ENCODE assay signal across 1 cellular context in the genomic region with DNA sequence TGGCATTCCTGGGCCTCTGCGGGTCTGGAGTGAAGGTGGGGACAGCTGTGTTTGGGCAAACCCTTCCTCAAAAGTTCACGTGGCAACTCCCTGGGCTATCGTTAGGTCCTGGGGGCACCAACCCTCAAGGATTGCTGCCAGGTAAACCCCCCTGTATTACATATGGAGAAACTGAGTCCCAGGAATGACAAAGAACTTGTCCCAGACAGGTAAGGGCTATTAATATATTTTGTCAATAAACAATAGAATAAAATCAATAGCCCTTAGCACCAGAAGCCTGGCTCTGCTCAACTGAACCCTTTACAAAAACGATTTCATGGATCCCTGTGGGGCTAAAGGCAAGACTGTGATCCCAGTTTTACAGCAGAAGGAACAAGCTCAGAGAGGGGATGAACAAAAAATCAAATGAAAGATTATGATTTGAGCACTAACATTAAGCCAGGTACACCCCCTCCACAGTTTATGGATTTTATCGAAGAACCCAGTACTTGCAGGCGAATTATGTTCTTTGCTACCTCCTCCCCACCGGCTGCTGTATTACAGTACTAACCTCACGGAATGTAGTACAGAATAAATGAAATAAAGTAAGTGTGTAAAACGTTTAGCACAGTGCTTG.
TF ChIP-seq lines count a peak whose summit lies in the region.

No MANE protein-coding gene starts in this region.

TF ChIP-seq in H1, 55 proteins besides CTCF, POLR2A, EP300 and RAD21:
- TF ChIP-seq EGR1 (IDR thresholded peaks at IDR 0.05; ENCODE audit: borderline replicate concordance, low read depth, low read length) (no peak), MAX (IDR thresholded peaks at IDR 0.05) (0 out of 2 replicates have a peak, but pooled peaks have one; percentile 0), GABPA (IDR thresholded peaks at IDR 0.05; ENCODE audit: borderline replicate concordance, insufficient read depth, low read length) (no peak), SUZ12 (IDR thresholded peaks at IDR 0.05; ENCODE audit: low read length) (no peak)
- TF ChIP-seq, protein P1, sequence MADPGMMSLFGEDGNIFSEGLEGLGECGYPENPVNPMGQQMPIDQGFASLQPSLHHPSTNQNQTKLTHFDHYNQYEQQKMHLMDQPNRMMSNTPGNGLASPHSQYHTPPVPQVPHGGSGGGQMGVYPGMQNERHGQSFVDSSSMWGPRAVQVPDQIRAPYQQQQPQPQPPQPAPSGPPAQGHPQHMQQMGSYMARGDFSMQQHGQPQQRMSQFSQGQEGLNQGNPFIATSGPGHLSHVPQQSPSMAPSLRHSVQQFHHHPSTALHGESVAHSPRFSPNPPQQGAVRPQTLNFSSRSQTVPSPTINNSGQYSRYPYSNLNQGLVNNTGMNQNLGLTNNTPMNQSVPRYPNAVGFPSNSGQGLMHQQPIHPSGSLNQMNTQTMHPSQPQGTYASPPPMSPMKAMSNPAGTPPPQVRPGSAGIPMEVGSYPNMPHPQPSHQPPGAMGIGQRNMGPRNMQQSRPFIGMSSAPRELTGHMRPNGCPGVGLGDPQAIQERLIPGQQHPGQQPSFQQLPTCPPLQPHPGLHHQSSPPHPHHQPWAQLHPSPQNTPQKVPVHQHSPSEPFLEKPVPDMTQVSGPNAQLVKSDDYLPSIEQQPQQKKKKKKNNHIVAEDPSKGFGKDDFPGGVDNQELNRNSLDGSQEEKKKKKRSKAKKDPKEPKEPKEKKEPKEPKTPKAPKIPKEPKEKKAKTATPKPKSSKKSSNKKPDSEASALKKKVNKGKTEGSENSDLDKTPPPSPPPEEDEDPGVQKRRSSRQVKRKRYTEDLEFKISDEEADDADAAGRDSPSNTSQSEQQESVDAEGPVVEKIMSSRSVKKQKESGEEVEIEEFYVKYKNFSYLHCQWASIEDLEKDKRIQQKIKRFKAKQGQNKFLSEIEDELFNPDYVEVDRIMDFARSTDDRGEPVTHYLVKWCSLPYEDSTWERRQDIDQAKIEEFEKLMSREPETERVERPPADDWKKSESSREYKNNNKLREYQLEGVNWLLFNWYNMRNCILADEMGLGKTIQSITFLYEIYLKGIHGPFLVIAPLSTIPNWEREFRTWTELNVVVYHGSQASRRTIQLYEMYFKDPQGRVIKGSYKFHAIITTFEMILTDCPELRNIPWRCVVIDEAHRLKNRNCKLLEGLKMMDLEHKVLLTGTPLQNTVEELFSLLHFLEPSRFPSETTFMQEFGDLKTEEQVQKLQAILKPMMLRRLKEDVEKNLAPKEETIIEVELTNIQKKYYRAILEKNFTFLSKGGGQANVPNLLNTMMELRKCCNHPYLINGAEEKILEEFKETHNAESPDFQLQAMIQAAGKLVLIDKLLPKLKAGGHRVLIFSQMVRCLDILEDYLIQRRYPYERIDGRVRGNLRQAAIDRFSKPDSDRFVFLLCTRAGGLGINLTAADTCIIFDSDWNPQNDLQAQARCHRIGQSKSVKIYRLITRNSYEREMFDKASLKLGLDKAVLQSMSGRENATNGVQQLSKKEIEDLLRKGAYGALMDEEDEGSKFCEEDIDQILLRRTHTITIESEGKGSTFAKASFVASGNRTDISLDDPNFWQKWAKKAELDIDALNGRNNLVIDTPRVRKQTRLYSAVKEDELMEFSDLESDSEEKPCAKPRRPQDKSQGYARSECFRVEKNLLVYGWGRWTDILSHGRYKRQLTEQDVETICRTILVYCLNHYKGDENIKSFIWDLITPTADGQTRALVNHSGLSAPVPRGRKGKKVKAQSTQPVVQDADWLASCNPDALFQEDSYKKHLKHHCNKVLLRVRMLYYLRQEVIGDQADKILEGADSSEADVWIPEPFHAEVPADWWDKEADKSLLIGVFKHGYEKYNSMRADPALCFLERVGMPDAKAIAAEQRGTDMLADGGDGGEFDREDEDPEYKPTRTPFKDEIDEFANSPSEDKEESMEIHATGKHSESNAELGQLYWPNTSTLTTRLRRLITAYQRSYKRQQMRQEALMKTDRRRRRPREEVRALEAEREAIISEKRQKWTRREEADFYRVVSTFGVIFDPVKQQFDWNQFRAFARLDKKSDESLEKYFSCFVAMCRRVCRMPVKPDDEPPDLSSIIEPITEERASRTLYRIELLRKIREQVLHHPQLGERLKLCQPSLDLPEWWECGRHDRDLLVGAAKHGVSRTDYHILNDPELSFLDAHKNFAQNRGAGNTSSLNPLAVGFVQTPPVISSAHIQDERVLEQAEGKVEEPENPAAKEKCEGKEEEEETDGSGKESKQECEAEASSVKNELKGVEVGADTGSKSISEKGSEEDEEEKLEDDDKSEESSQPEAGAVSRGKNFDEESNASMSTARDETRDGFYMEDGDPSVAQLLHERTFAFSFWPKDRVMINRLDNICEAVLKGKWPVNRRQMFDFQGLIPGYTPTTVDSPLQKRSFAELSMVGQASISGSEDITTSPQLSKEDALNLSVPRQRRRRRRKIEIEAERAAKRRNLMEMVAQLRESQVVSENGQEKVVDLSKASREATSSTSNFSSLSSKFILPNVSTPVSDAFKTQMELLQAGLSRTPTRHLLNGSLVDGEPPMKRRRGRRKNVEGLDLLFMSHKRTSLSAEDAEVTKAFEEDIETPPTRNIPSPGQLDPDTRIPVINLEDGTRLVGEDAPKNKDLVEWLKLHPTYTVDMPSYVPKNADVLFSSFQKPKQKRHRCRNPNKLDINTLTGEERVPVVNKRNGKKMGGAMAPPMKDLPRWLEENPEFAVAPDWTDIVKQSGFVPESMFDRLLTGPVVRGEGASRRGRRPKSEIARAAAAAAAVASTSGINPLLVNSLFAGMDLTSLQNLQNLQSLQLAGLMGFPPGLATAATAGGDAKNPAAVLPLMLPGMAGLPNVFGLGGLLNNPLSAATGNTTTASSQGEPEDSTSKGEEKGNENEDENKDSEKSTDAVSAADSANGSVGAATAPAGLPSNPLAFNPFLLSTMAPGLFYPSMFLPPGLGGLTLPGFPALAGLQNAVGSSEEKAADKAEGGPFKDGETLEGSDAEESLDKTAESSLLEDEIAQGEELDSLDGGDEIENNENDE (IDR thresholded peaks at IDR 0.05; ENCODE audit: insufficient replicate concordance, low read length): no peak
